Comparison of ENCODE assay signal across 1 cellular context in genomic region chr10:73781879-73782748, GRCh38.
A peak's percentile ranks its signal among the peaks of the same experiment; 100 is the strongest.
TF ChIP-seq lines count a peak whose summit lies in the region.

CHCHD1 (plus strand) TSS chr10:73782048; CDS start chr10:73782076, 28 bp downstream.

TF ChIP-seq in HepG2, 621 proteins besides CTCF, POLR2A, EP300 and RAD21 (continued from another document and continues in another):
- peak; percentile 96; the same call in 1 of the 2 replicates for TF ChIP-seq THRA (CRISPR knock-in tag; IDR thresholded peaks at IDR 0.05; ENCODE audit: borderline replicate concordance)
- 0 out of 2 replicates have a peak, but pooled peaks have one; percentile 27 for TF ChIP-seq ZBTB21 (CRISPR knock-in tag; IDR thresholded peaks at IDR 0.05)
- TF ChIP-seq HNF4A (CRISPR knock-in tag; IDR thresholded peaks at IDR 0.05), result 0 out of 2 replicates have a peak, but pooled peaks have one; percentile 24
- TF ChIP-seq KMT2A (CRISPR knock-in tag; IDR thresholded peaks at IDR 0.05), result peak; percentile 98
- TF ChIP-seq HNRNPK (IDR thresholded peaks at IDR 0.05; ENCODE audit: low read depth, low read length, poor library complexity, severe bottlenecking), result no peak
- TF ChIP-seq ZNF430 (CRISPR knock-in tag; IDR thresholded peaks at IDR 0.05), result peak; percentile 88
- TF ChIP-seq TOE1 (CRISPR knock-in tag; IDR thresholded peaks at IDR 0.05), result no peak
- peak; percentile 54; the same call in 1 of the 2 replicates for TF ChIP-seq HOMEZ (CRISPR knock-in tag; IDR thresholded peaks at IDR 0.05; ENCODE audit: low read depth)
- peak; percentile 42; the same call in 1 of the 2 replicates for TF ChIP-seq ZNF136 (CRISPR knock-in tag; IDR thresholded peaks at IDR 0.05; ENCODE audit: low read depth)
- TF ChIP-seq CREM (IDR thresholded peaks at IDR 0.05), result peak; percentile 66; the same call in 1 of the 2 replicates
- TF ChIP-seq CREM (CRISPR knock-in tag; IDR thresholded peaks at IDR 0.05), result no peak
- TF ChIP-seq IRF2 (CRISPR knock-in tag; IDR thresholded peaks at IDR 0.05), result peak; percentile 85
- TF ChIP-seq ZSCAN22 (CRISPR knock-in tag; IDR thresholded peaks at IDR 0.05), result no peak
- TF ChIP-seq GATAD2A (CRISPR knock-in tag; IDR thresholded peaks at IDR 0.05), result peak; percentile 48
- TF ChIP-seq ZBTB46 (CRISPR knock-in tag; IDR thresholded peaks at IDR 0.05; ENCODE audit: borderline replicate concordance), result no peak
- 0 out of 2 replicates have a peak, but pooled peaks have one; percentile 65 for TF ChIP-seq MTF2 (CRISPR knock-in tag; IDR thresholded peaks at IDR 0.05; ENCODE audit: borderline replicate concordance)
- peak; percentile 60; the same call in 1 of the 2 replicates for TF ChIP-seq SIX4 (CRISPR knock-in tag; IDR thresholded peaks at IDR 0.05)
- TF ChIP-seq MLLT10 (CRISPR knock-in tag; IDR thresholded peaks at IDR 0.05), result no peak
- TF ChIP-seq SP5 (CRISPR knock-in tag; IDR thresholded peaks at IDR 0.05; ENCODE audit: borderline replicate concordance, low read depth), result peak; percentile 28; the same call in 1 of the 2 replicates
- peak; percentile 96 for TF ChIP-seq RBFOX2 (IDR thresholded peaks at IDR 0.05; ENCODE audit: low read depth, low read length)
- no peak for TF ChIP-seq ZNF101 (CRISPR knock-in tag; IDR thresholded peaks at IDR 0.05; ENCODE audit: borderline replicate concordance, low read depth)
- no peak for TF ChIP-seq CENPX (CRISPR knock-in tag; IDR thresholded peaks at IDR 0.05)
- TF ChIP-seq ZNF17 (CRISPR knock-in tag; IDR thresholded peaks at IDR 0.05), result no peak
- TF ChIP-seq ARNT2 (CRISPR knock-in tag; IDR thresholded peaks at IDR 0.05; ENCODE audit: low read depth), result 0 out of 2 replicates have a peak, but pooled peaks have one; percentile 45
- TF ChIP-seq TARDBP (CRISPR knock-in tag; IDR thresholded peaks at IDR 0.05), result 0 out of 2 replicates have a peak, but pooled peaks have one; percentile 64
- TF ChIP-seq ERF (CRISPR knock-in tag; IDR thresholded peaks at IDR 0.05), result peak; percentile 62
- peak; percentile 64; the same call in 1 of the 2 replicates for TF ChIP-seq ZNF503 (CRISPR knock-in tag; IDR thresholded peaks at IDR 0.05)
- no peak for TF ChIP-seq ZNF878 (CRISPR knock-in tag; IDR thresholded peaks at IDR 0.05)
- peak; percentile 47; the same call in 1 of the 2 replicates for TF ChIP-seq ZNF691 (CRISPR knock-in tag; IDR thresholded peaks at IDR 0.05; ENCODE audit: borderline replicate concordance, low read depth)
- TF ChIP-seq CAMTA2 (CRISPR knock-in tag; IDR thresholded peaks at IDR 0.05; ENCODE audit: borderline replicate concordance), result no peak
- TF ChIP-seq ZNF746 (CRISPR knock-in tag; IDR thresholded peaks at IDR 0.05), result peak; percentile 77; the same call in 1 of the 2 replicates
- TF ChIP-seq HNF1A (IDR thresholded peaks at IDR 0.05; ENCODE audit: low read depth), result no peak
- peak; percentile 23; the same call in 1 of the 2 replicates for TF ChIP-seq HNF1A (CRISPR knock-in tag; IDR thresholded peaks at IDR 0.05; ENCODE audit: borderline replicate concordance)
- peak; percentile 87; the same call in 1 of the 2 replicates for TF ChIP-seq BORCS8-MEF2B (CRISPR knock-in tag; IDR thresholded peaks at IDR 0.05)
- TF ChIP-seq ZSCAN25 (CRISPR knock-in tag; IDR thresholded peaks at IDR 0.05), result peak; percentile 75
- 0 out of 2 replicates have a peak, but pooled peaks have one; percentile 25 for TF ChIP-seq PPARG (CRISPR knock-in tag; conservative IDR thresholded peaks at IDR 0.05)
- peak; percentile 65; the same call in 1 of the 2 replicates for TF ChIP-seq ZSCAN21 (CRISPR knock-in tag; IDR thresholded peaks at IDR 0.05; ENCODE audit: borderline replicate concordance)
- TF ChIP-seq ZNF432 (CRISPR knock-in tag; IDR thresholded peaks at IDR 0.05; ENCODE audit: borderline replicate concordance), result no peak
- TF ChIP-seq MIXL1 (CRISPR knock-in tag; IDR thresholded peaks at IDR 0.05), result no peak; the same call in 1 of the 2 replicates
- TF ChIP-seq NFATC3 (CRISPR knock-in tag; IDR thresholded peaks at IDR 0.05), result no peak
- no peak for TF ChIP-seq FOXM1 (CRISPR knock-in tag; IDR thresholded peaks at IDR 0.05)
- no peak for TF ChIP-seq ZNF720 (CRISPR knock-in tag; IDR thresholded peaks at IDR 0.05)
- TF ChIP-seq TSC22D2 (CRISPR knock-in tag; IDR thresholded peaks at IDR 0.05; ENCODE audit: borderline replicate concordance), result peak; percentile 85; the same call in 1 of the 2 replicates
- TF ChIP-seq ZNF333 (CRISPR knock-in tag; IDR thresholded peaks at IDR 0.05; ENCODE audit: borderline replicate concordance), result no peak
- peak; percentile 90; the same call in 1 of the 2 replicates for TF ChIP-seq SRY (CRISPR knock-in tag; IDR thresholded peaks at IDR 0.05)
- TF ChIP-seq ELK4 (CRISPR knock-in tag; IDR thresholded peaks at IDR 0.05; ENCODE audit: borderline replicate concordance), result no peak
- no peak; the same call in 1 of the 2 replicates for TF ChIP-seq NCOR1 (IDR thresholded peaks at IDR 0.05; ENCODE audit: borderline replicate concordance, low read length)
- TF ChIP-seq SCMH1 (CRISPR knock-in tag; IDR thresholded peaks at IDR 0.05; ENCODE audit: borderline replicate concordance), result no peak
- TF ChIP-seq ZBTB25 (CRISPR knock-in tag; IDR thresholded peaks at IDR 0.05), result peak; percentile 64
- peak; percentile 74; the same call in 1 of the 2 replicates for TF ChIP-seq SP140L (CRISPR knock-in tag; IDR thresholded peaks at IDR 0.05; ENCODE audit: borderline replicate concordance)
- 0 out of 2 replicates have a peak, but pooled peaks have one; percentile 54 for TF ChIP-seq TGIF2 (CRISPR knock-in tag; IDR thresholded peaks at IDR 0.05)
- peak; percentile 16; the same call in 1 of the 2 replicates for TF ChIP-seq FOXJ3 (CRISPR knock-in tag; IDR thresholded peaks at IDR 0.05; ENCODE audit: borderline replicate concordance)
- no peak for TF ChIP-seq ZNF83 (CRISPR knock-in tag; IDR thresholded peaks at IDR 0.05; ENCODE audit: borderline replicate concordance)
- TF ChIP-seq NCOA1 (CRISPR knock-in tag; IDR thresholded peaks at IDR 0.05), result peak; percentile 86; the same call in 1 of the 2 replicates
